In genomic region chr12:57549203-57549908, GRCh38 we compare ENCODE assay signal across 1 cellular context.
TF ChIP-seq lines count a peak whose summit lies in the region.

No MANE protein-coding gene starts in this region.

TF ChIP-seq in GM12878, 131 proteins besides CTCF, POLR2A, EP300 and RAD21:
- TF ChIP-seq SMC3 (IDR thresholded peaks at IDR 0.05; ENCODE audit: borderline replicate concordance, low read length) = no peak
- no peak for TF ChIP-seq ELK1 (IDR thresholded peaks at IDR 0.05; ENCODE audit: low read depth, low read length)
- TF ChIP-seq GABPA (IDR thresholded peaks at IDR 0.05; ENCODE audit: low read depth) = no peak
- no peak for TF ChIP-seq IKZF2 (IDR thresholded peaks at IDR 0.05)
- TF ChIP-seq ZNF384 (IDR thresholded peaks at IDR 0.05; ENCODE audit: borderline replicate concordance, low read depth, low read length) = no peak
- no peak for TF ChIP-seq CEBPB (IDR thresholded peaks at IDR 0.05; ENCODE audit: borderline replicate concordance in 1 of 2, low read depth in 2 of 2, low read length in 2 of 2)
- TF ChIP-seq PML (IDR thresholded peaks at IDR 0.05; ENCODE audit: low read length) = no peak
- TF ChIP-seq RFX5 (IDR thresholded peaks at IDR 0.05; ENCODE audit: low read depth, low read length) = no peak
- TF ChIP-seq SMAD1 (IDR thresholded peaks at IDR 0.05; ENCODE audit: low read depth, partially characterized antibody) = no peak
- no peak for TF ChIP-seq SRF (IDR thresholded peaks at IDR 0.05; ENCODE audit: low read depth in 2 of 2, low read length in 2 of 2)
- no peak for TF ChIP-seq CREB1 (IDR thresholded peaks at IDR 0.05; ENCODE audit: low read depth)
- TF ChIP-seq CBX3 (IDR thresholded peaks at IDR 0.05; ENCODE audit: borderline replicate concordance, low read depth) = no peak
- no peak for TF ChIP-seq NR2F1 (conservative IDR thresholded peaks at IDR 0.05)
- TF ChIP-seq ATF3 (IDR thresholded peaks at IDR 0.05; ENCODE audit: borderline replicate concordance, extremely low read depth, low read depth, low read length) = no peak
- TF ChIP-seq ESRRA (IDR thresholded peaks at IDR 0.05; ENCODE audit: low read length) = no peak
- no peak for TF ChIP-seq ZNF274 (IDR thresholded peaks at IDR 0.05; ENCODE audit: insufficient read depth, insufficient read length)
- no peak for TF ChIP-seq RELA (IDR thresholded peaks at IDR 0.05; ENCODE audit: borderline replicate concordance, partially characterized antibody)
